In the genomic region with DNA sequence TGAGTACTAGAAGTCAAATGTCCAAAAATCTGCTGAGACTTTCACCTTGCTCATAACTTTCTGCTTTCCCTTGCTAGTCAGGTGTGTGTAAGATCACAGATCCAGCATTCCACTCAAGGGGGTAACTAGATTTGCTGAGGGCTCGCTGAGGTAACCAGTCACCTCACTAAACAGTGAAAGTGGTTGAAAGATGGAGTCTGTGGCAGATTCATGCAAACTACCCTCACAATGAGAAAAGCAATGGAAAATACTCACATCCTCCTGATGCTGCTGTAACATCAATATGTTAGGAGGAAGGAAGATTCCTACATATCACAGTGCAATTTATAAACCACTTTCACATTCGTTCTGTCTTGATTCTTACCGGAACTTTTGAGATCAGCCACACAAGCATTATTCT, we compare ENCODE assay signal across 10 cellular contexts.
A peak's percentile ranks its signal among the peaks of the same experiment; 100 is the strongest.
DNase-seq lines count a peak whose midpoint lies in the region; ATAC-seq and TF ChIP-seq lines count a peak whose summit lies in the region.
"Had no signal": no experiment of that assay in that cellular context is flagged by ENCODE, and none has a peak within 500 bp of the region (broad histone marks: within the 10 kb centered on the region; RNA-seq: fewer than 3 reads in every experiment).

No MANE protein-coding gene starts in this region.

- peaks cover 0 to 9% (median 2%) of the 10 kb centered on the region in 5 donors for H3K9me3 Mint-ChIP-seq in CD8-positive, alpha-beta memory T cell
- H3K9me3 Mint-ChIP-seq in activated naive CD4-positive, alpha-beta T cell treated with anti-CD3 and anti-CD28 coated beads, Interleukin-2, amount 50 U/mL, for 72 hours = peaks cover 1 to 13% of the 10 kb centered on the region in 2 donors
- H3K9me3 Mint-ChIP-seq in endothelial cell (ENCODE audit: unreplicated experiment) = no peaks in the 10 kb centered on the region

- no peak for DNase-seq in CD8-positive, alpha-beta memory T cell
- peak in 1 of 2 donors; percentile 35 for DNase-seq in activated naive CD4-positive, alpha-beta T cell treated with anti-CD3 and anti-CD28 coated beads, Interleukin-2, amount 50 U/mL, for 72 hours (ENCODE audit: low spot score in 2 of 2)
- DNase-seq in endothelial cell (ENCODE audit: low spot score) (no peak), HPDE6-E6E7 (ENCODE audit: extremely low spot score) (no peak), NCI-H748 treated with DMSO at 0.1 percent for 48 hours (lab: John Stamatoyannopoulos, UW) (no peak), 8988T (no peak)

- peak overlapping the region; percentile 73 to 88 (median 83) for H3K4me3 Mint-ChIP-seq in CD8-positive, alpha-beta memory T cell
- H3K4me3 Mint-ChIP-seq in endothelial cell (ENCODE audit: unreplicated experiment) = no peak overlapping the region
- H3K4me3 Mint-ChIP-seq: WTC11 had no signal

- H3K27me3 Mint-ChIP-seq in CD8-positive, alpha-beta memory T cell = no peaks in the 10 kb centered on the region
- peaks cover 5% of the 10 kb centered on the region for H3K27me3 Mint-ChIP-seq in endothelial cell (ENCODE audit: unreplicated experiment)

- H3K27ac ChIP-seq in CD8-positive, alpha-beta memory T cell (ENCODE audit: low read depth, low read length) = no peak overlapping the region
- H3K27ac ChIP-seq: epithelial cell of prostate had no signal

- no peaks in the 10 kb centered on the region for H3K9me3 ChIP-seq in CD8-positive, alpha-beta memory T cell (ENCODE audit: low read length)

- peak overlapping the region; percentile 84 to 97 (median 92) for H3K27ac Mint-ChIP-seq in CD8-positive, alpha-beta memory T cell
- H3K27ac Mint-ChIP-seq in activated naive CD4-positive, alpha-beta T cell treated with anti-CD3 and anti-CD28 coated beads, Interleukin-2, amount 50 U/mL, for 72 hours = peak overlapping the region; percentile 93 to 96
- H3K27ac Mint-ChIP-seq in endothelial cell (ENCODE audit: unreplicated experiment) = no peak overlapping the region
- H3K27ac Mint-ChIP-seq: WTC11 had no signal

- peaks cover 0 to 11% (median 0%) of the 10 kb centered on the region in 3 donors for H3K36me3 Mint-ChIP-seq in CD8-positive, alpha-beta memory T cell
- H3K36me3 Mint-ChIP-seq in activated naive CD4-positive, alpha-beta T cell treated with anti-CD3 and anti-CD28 coated beads, Interleukin-2, amount 50 U/mL, for 72 hours = peaks cover 0 to 27% of the 10 kb centered on the region in 2 donors
- no peaks in the 10 kb centered on the region for H3K36me3 Mint-ChIP-seq in endothelial cell (ENCODE audit: low read depth, unreplicated experiment)

- H3K4me1 Mint-ChIP-seq in CD8-positive, alpha-beta memory T cell = peaks cover 47 to 77% (median 61%) of the 10 kb centered on the region in 3 donors
- H3K4me1 Mint-ChIP-seq in endothelial cell (ENCODE audit: unreplicated experiment) = peaks cover 5% of the 10 kb centered on the region

- H3K27me3 ChIP-seq in CD8-positive, alpha-beta memory T cell (ENCODE audit: insufficient read depth, low read length, poor library complexity, severe bottlenecking) = no peaks in the 10 kb centered on the region

- peak overlapping the region; percentile 27 for H3K4me3 ChIP-seq in CD8-positive, alpha-beta memory T cell (ENCODE audit: low read length)

- no peak for TF ChIP-seq CTCF in endothelial cell (IDR thresholded peaks at IDR 0.05; ENCODE audit: unreplicated experiment)

- H3K36me3 ChIP-seq in CD8-positive, alpha-beta memory T cell (ENCODE audit: insufficient read depth, low read length) = no peaks in the 10 kb centered on the region

- peaks cover 23% of the 10 kb centered on the region for H3K4me1 ChIP-seq in CD8-positive, alpha-beta memory T cell (ENCODE audit: insufficient read depth, low read length)

- CTCF ChIA-PET in CD8-positive, alpha-beta memory T cell (lab: Charles Lee) = no interaction called here

- POLR2A ChIA-PET in CD8-positive, alpha-beta memory T cell (lab: Charles Lee) = no interaction called here

- ATAC-seq in GM19452 (IDR thresholded peaks at IDR 0.05; ENCODE audit: unreplicated experiment) (peak; percentile 43), HG03175 (IDR thresholded peaks at IDR 0.05; ENCODE audit: unreplicated experiment) (peak; percentile 47)
- ATAC-seq in activated naive CD4-positive, alpha-beta T cell treated with anti-CD3 and anti-CD28 coated beads, Interleukin-2, amount 50 U/mL, for 72 hours = peak; percentile 58 to 63
- ATAC-seq: WTC11 had no signal
